Comparison of ENCODE assay signal across 10 cellular contexts in the genomic region with DNA sequence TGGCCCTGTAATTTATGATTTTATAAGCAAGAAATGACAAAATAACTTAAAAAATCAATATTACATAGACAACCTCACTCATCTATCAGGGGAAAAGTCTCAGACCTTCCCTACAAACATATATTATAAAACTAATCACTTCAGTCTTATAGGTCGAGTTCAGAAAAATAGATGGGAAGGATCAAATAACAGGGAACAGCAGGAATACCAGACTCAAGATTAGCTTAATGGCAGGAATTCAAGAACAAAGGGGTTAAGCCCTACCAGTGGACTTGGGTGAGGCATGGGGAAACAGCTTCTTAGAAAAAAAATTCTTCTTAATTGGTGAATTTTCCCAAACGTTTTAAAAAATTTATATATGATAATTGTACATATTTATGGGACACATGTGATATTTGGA.
"Had no signal": no experiment of that assay in that cellular context is flagged by ENCODE, and none has a peak within 500 bp of the region (broad histone marks: within the 10 kb centered on the region; RNA-seq: fewer than 3 reads in every experiment).

No MANE protein-coding gene starts in this region.

- H3K27ac ChIP-seq: psoas muscle had no signal

- ATAC-seq: effector memory CD8-positive, alpha-beta T cell; left lobe of liver; psoas muscle; sciatic nerve; stimulated activated naive CD8-positive, alpha-beta T cell treated with anti-CD3 and anti-CD28 coated beads, Interleukin-15, amount 100 ng/mL, for 72 hours had no signal

- H3K4me1 ChIP-seq: psoas muscle had no signal

- H3K4me3 ChIP-seq: psoas muscle had no signal

- DNase-seq: activated CD4-positive, alpha-beta T cell treated with anti-CD3 and anti-CD28 coated beads, Interleukin-2, amount 10 ng/mL, durations not matched to agents 7 days and 5 days; activated CD8-positive, alpha-beta memory T cell treated with anti-CD3 and anti-CD28 coated beads for 24 hours; activated gamma-delta T cell treated with Interleukin-2 at 50 U/mL for 16 hours; activated naive CD8-positive, alpha-beta T cell treated with anti-CD3 and anti-CD28 coated beads for 36 hours; dermis blood vessel endothelial cell; effector memory CD8-positive, alpha-beta T cell; psoas muscle; stimulated activated naive CD8-positive, alpha-beta T cell treated with anti-CD3 and anti-CD28 coated beads, Interleukin-15, amount 100 ng/mL, for 72 hours had no signal

- H3K9me3 ChIP-seq: psoas muscle had no signal
